2 cellular contexts compared by ENCODE assay signal in genomic region chr3:138453940-138454339, GRCh38. TPM values are rescaled to one million over a fixed set of nuclear protein-coding genes. Genes with fewer than 3 reads are reported as not detected.
"Had no signal": no experiment of that assay in that cellular context is flagged by ENCODE, and none has a peak within 500 bp of the region (broad histone marks: within the 10 kb centered on the region; RNA-seq: fewer than 3 reads in every experiment).

No MANE protein-coding gene starts in this region.

RNA-seq across cellular contexts. Expression of gene ESYT3, which starts 19.5 kb away (rescaled TPM):
- total RNA-seq: G401, GM12878 had no signal
- polyA plus RNA-seq: GM12878 had no signal
